8 cellular contexts compared by ENCODE assay signal in genomic region chr6:44329858-44330257, GRCh38. TPM values are rescaled to one million over a fixed set of nuclear protein-coding genes. Genes with fewer than 3 reads are reported as not detected.
"Had no signal": no experiment of that assay in that cellular context is flagged by ENCODE, and none has a peak within 500 bp of the region (broad histone marks: within the 10 kb centered on the region; RNA-seq: fewer than 3 reads in every experiment).

No MANE protein-coding gene starts in this region.

- H3K27ac ChIP-seq: HL-60 had no signal

- H3K27ac Mint-ChIP-seq: H9, IgD-negative memory B cell had no signal

- H3K9me3 Mint-ChIP-seq: H9, IgD-negative memory B cell had no signal

- H3K36me3 Mint-ChIP-seq: IgD-negative memory B cell had no signal

- H3K4me3 Mint-ChIP-seq: H9, IgD-negative memory B cell had no signal

- H3K4me1 Mint-ChIP-seq: IgD-negative memory B cell had no signal

- ATAC-seq: HepG2 had no signal

- DNase-seq: GOT3, H9, HCEC 1CT, KBM-7 had no signal

RNA-seq across cellular contexts. Expression of gene SPATS1, which starts 12.6 kb away (rescaled TPM):
- total RNA-seq: H9, HepG2, HT1080 had no signal
- polyA plus RNA-seq: HepG2, IgD-negative memory B cell had no signal

RNA-seq across cellular contexts. Expression of gene TMEM151B, which starts 59.6 kb away (rescaled TPM):
- total RNA-seq: HepG2, HT1080 had no signal
- polyA plus RNA-seq: HepG2, IgD-negative memory B cell had no signal
